ENCODE assay signal across 12 cellular contexts in the genomic region with DNA sequence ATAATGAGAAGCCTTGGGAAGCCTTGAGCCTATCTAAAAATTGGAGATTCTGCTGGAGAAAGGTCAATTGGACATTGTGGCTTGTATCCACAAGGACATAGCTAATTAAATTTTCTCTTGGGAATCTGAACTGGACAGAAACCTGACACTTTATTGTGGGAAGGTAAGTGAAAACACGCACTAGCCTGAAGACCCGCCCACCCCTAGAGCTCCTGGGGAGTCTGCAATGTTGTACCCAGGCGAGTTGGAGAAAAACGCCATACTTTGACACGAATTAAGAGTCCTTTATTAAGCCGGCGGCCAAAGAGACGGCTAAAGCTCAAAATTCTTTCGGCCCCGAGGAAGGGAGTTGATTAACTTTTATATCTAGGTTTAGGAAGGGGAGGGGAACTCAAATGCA. TPM values are rescaled to one million over a fixed set of nuclear protein-coding genes. Genes with fewer than 3 reads are reported as not detected.
DNase-seq lines count a peak whose midpoint lies in the region; ATAC-seq and TF ChIP-seq lines count a peak whose summit lies in the region.
"Had no signal": no experiment of that assay in that cellular context is flagged by ENCODE, and none has a peak within 500 bp of the region (broad histone marks: within the 10 kb centered on the region; RNA-seq: fewer than 3 reads in every experiment).

No MANE protein-coding gene starts in this region.

- no peaks in the 10 kb centered on the region for H4K20me1 ChIP-seq in neural cell (ENCODE audit: insufficient read depth)

- H3K79me2 ChIP-seq in neural cell (replicated peaks; ENCODE audit: insufficient read depth, low read length): peaks cover 10% of the 10 kb centered on the region

- peak overlapping the region; percentile 75 for H3K4me3 Mint-ChIP-seq in Caco-2 (ENCODE audit: unreplicated experiment)

- ATAC-seq in HG02623 (IDR thresholded peaks at IDR 0.05; ENCODE audit: unreplicated experiment) (no peak), GM18870 (IDR thresholded peaks at IDR 0.05; ENCODE audit: unreplicated experiment) (no peak)

- no TSS peak for BruUV-seq in Caco-2 (replicated peaks; lab: Mats Ljungman, UMichigan)

- CTCF ChIA-PET in Caco-2 (lab: Charles Lee): no interaction called here

- peaks cover 7% of the 10 kb centered on the region for H3K4me1 Mint-ChIP-seq in Caco-2 (ENCODE audit: low read depth, unreplicated experiment)

- no peak overlapping the region for H3K9ac ChIP-seq in neural cell (ENCODE audit: low read length)

- no peaks in the 10 kb centered on the region for H3K27me3 ChIP-seq in Caco-2 (replicated peaks; ENCODE audit: control insufficient read depth, insufficient read depth, low read length)
- H3K27me3 ChIP-seq in dorsolateral prefrontal cortex: no peaks in the 10 kb centered on the region
- no peaks in the 10 kb centered on the region for H3K27me3 ChIP-seq in neural cell (ENCODE audit: insufficient read depth, low read depth, low read length)

- intact Hi-C loops in Caco-2 (cut with micrococcal nuclease; ENCODE audit: unreplicated experiment) (loop anchor here (2.0 kb wide), 1 partner anchor 41 kb away; the partner anchor contains the start of gene ZNF2), dorsolateral prefrontal cortex (cut with DNase I) (loop anchor here (2.0 to 10.0 kb wide), 3 partner anchors 41 to 211 kb away; partner anchors contain the start of genes ZNF2 (in 2 of the 2) and MRPS5 (in 1 of the 2)), head of caudate nucleus (cut with DNase I) (no loop called here)

- H3F3A ChIP-seq in neural cell (ENCODE audit: insufficient read depth, low read length, poor library complexity, severe bottlenecking): no peaks in the 10 kb centered on the region

- H3K9me3 ChIP-seq in Caco-2: no peaks in the 10 kb centered on the region
- peaks cover 6% of the 10 kb centered on the region for H3K9me3 ChIP-seq in neural cell (ENCODE audit: low read length)
- H3K9me3 ChIP-seq: neutrophil had no signal

- no peak for TF ChIP-seq CTCF in Caco-2 (IDR thresholded peaks at IDR 0.05; ENCODE audit: insufficient read depth in 1 of 2, low read depth in 1 of 2, low read length in 1 of 2, severe bottlenecking in 1 of 2, unreplicated experiment in 1 of 2)
- TF ChIP-seq CTCF in LNCaP clone FGC (IDR thresholded peaks at IDR 0.05; ENCODE audit: control insufficient read depth, extremely low read depth, insufficient read depth): no peak
- TF ChIP-seq CTCF in dorsolateral prefrontal cortex (IDR thresholded peaks at IDR 0.05 in 54 of 56, conservative IDR thresholded peaks at IDR 0.05 in 2 of 56; ENCODE audit: low read depth in 1 of 56, partially characterized antibody in 56 of 56): no peak
- TF ChIP-seq CTCF in neural cell (IDR thresholded peaks at IDR 0.05; ENCODE audit: poor library complexity, severe bottlenecking): no peak

- no peak for DNase-seq in Caco-2
- DNase-seq in LNCaP clone FGC (ENCODE audit: low read depth): no peak
- no peak for DNase-seq in dorsolateral prefrontal cortex
- no peak for DNase-seq in head of caudate nucleus
- no peak for DNase-seq in islet precursor cell
- DNase-seq: foreskin fibroblast, KG1, NCI-H82 had no signal

- H3K36me3 ChIP-seq in Caco-2 (ENCODE audit: control insufficient read depth, insufficient read depth, low read length): no peaks in the 10 kb centered on the region
- H3K36me3 ChIP-seq in neural cell (ENCODE audit: insufficient read depth, low read length): no peaks in the 10 kb centered on the region
- H3K36me3 ChIP-seq: neutrophil had no signal

- H3K4me2 ChIP-seq in neural cell (ENCODE audit: low read length): no peak overlapping the region

- peak overlapping the region in 1 of 59 donors; percentile 97 for H3K27ac ChIP-seq in dorsolateral prefrontal cortex
- H3K27ac ChIP-seq in neural cell (ENCODE audit: low read length): no peak overlapping the region
- H3K27ac ChIP-seq: neutrophil had no signal

- H2AFZ ChIP-seq in neural cell (ENCODE audit: low read depth, low read length): no peak overlapping the region

- H3K27ac Mint-ChIP-seq in Caco-2 (ENCODE audit: unreplicated experiment): no peak overlapping the region

- H3K4me3 ChIP-seq in Caco-2 (ENCODE audit: low read depth, low read length): no peak overlapping the region
- H3K4me3 ChIP-seq in LNCaP clone FGC (ENCODE audit: low read depth, low read length): peak overlapping the region; percentile 80; the same call in 1 of the 2 replicates
- H3K4me3 ChIP-seq in dorsolateral prefrontal cortex: peak overlapping the region in 57 of 59 donors; percentile 66 to 98 (median 87)
- H3K4me3 ChIP-seq in neural cell (ENCODE audit: low read length): peak overlapping the region; percentile 97

- no peaks in the 10 kb centered on the region for H3K9me2 ChIP-seq in neural cell (ENCODE audit: insufficient read depth, low read length)

- no peaks in the 10 kb centered on the region for H3K36me3 Mint-ChIP-seq in Caco-2 (ENCODE audit: insufficient read depth, unreplicated experiment)

- TF ChIP-seq RAD21 in neural cell (conservative IDR thresholded peaks at IDR 0.05): no peak

- POLR2A ChIA-PET in Caco-2 (lab: Charles Lee): no interaction called here

- peaks cover 28% of the 10 kb centered on the region for H3K9me3 Mint-ChIP-seq in Caco-2 (ENCODE audit: unreplicated experiment)

- TF ChIP-seq EP300 in neural cell (conservative IDR thresholded peaks at IDR 0.05; ENCODE audit: poor library complexity, severe bottlenecking): no peak

- H3K4me1 ChIP-seq in Caco-2: no peaks in the 10 kb centered on the region

- H3K27me3 Mint-ChIP-seq in Caco-2 (ENCODE audit: insufficient read depth, unreplicated experiment): no peaks in the 10 kb centered on the region

TF ChIP-seq in neural cell, 6 proteins besides CTCF, POLR2A, EP300 and RAD21:
- TF ChIP-seq, protein P1, sequence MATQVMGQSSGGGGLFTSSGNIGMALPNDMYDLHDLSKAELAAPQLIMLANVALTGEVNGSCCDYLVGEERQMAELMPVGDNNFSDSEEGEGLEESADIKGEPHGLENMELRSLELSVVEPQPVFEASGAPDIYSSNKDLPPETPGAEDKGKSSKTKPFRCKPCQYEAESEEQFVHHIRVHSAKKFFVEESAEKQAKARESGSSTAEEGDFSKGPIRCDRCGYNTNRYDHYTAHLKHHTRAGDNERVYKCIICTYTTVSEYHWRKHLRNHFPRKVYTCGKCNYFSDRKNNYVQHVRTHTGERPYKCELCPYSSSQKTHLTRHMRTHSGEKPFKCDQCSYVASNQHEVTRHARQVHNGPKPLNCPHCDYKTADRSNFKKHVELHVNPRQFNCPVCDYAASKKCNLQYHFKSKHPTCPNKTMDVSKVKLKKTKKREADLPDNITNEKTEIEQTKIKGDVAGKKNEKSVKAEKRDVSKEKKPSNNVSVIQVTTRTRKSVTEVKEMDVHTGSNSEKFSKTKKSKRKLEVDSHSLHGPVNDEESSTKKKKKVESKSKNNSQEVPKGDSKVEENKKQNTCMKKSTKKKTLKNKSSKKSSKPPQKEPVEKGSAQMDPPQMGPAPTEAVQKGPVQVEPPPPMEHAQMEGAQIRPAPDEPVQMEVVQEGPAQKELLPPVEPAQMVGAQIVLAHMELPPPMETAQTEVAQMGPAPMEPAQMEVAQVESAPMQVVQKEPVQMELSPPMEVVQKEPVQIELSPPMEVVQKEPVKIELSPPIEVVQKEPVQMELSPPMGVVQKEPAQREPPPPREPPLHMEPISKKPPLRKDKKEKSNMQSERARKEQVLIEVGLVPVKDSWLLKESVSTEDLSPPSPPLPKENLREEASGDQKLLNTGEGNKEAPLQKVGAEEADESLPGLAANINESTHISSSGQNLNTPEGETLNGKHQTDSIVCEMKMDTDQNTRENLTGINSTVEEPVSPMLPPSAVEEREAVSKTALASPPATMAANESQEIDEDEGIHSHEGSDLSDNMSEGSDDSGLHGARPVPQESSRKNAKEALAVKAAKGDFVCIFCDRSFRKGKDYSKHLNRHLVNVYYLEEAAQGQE (IDR thresholded peaks at IDR 0.05; ENCODE audit: borderline replicate concordance): no peak
- no peak for TF ChIP-seq TAF1 (IDR thresholded peaks at IDR 0.05; ENCODE audit: low read depth)

RNA-seq across cellular contexts. Expression of gene ZNF892, which starts 1.2 kb away (rescaled TPM):
- total RNA-seq in Caco-2 (2022) (3.4 and 3.5 TPM in 2 replicates), dorsolateral prefrontal cortex (10 to 100 TPM; 11.3 to 29.3 (median 18.7) TPM)
- polyA plus RNA-seq in neural cell: 8.0 and 9.3 TPM in 2 replicates
- polyA minus RNA-seq in neural cell: 57.7 and 74.8 TPM in 2 replicates

RNA-seq across cellular contexts. Expression of gene ZNF2, which starts 40.5 kb away (rescaled TPM):
- total RNA-seq in Caco-2 (2022): 3.8 and 4.2 TPM in 2 replicates
- total RNA-seq in dorsolateral prefrontal cortex: 1 to 10 TPM; 4.3 to 9.8 (median 6.6) TPM
- polyA plus RNA-seq in neural cell: 4.1 and 4.3 TPM in 2 replicates
- polyA minus RNA-seq in neural cell: 9.3 and 11.9 TPM in 2 replicates

RNA-seq across cellular contexts. Expression of gene ZNF514, which starts 46.4 kb away (rescaled TPM):
- 20.0 and 21.9 TPM in 2 replicates for total RNA-seq in Caco-2 (2022)
- 10 to 100 TPM; 17.2 to 58.5 (median 36.2) TPM for total RNA-seq in dorsolateral prefrontal cortex
- 32.8 and 39.8 TPM in 2 replicates for polyA plus RNA-seq in neural cell
- polyA minus RNA-seq in neural cell: 30.9 and 32.2 TPM in 2 replicates
